In the genomic region with DNA sequence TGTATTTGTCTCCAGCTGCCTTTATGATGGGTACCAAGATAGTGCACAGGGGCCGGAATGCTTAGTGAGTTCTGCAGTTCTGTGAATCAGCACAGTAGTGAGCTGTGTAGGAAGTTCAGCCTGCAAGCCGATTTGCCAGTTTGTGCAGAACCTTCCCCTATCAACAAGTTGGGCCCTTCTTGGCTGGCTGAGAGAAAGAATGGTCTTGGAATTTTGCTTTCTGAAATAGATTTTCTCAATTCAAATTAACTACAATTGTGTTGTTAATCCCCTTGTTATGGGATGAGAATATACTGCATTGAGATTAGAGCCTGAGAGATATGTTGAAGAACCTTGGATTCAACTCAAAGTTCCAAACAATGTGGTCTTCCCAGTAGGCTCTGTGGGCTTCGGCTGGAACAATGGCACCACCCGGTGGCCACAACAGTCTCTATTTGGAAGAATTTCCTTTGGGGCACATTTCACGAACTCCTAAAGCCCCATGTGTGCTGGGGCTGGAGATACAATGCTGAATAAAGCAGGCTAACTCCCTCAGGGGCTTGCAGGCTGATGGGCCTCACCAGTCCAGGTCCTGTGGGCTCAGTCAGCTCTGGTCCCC, we compare ENCODE assay signal across 9 cellular contexts. TPM values are rescaled to one million over a fixed set of nuclear protein-coding genes. Genes with fewer than 3 reads are reported as not detected.
DNase-seq lines count a peak whose midpoint lies in the region; ATAC-seq and TF ChIP-seq lines count a peak whose summit lies in the region.
"Had no signal": no experiment of that assay in that cellular context is flagged by ENCODE, and none has a peak within 500 bp of the region (broad histone marks: within the 10 kb centered on the region; RNA-seq: fewer than 3 reads in every experiment).

No MANE protein-coding gene starts in this region.

- no peaks in the 10 kb centered on the region for H4K20me1 ChIP-seq in smooth muscle cell (ENCODE audit: low read depth)

- no peaks in the 10 kb centered on the region for H3K36me3 Mint-ChIP-seq in activated naive CD8-positive, alpha-beta T cell treated with anti-CD3 and anti-CD28 coated beads, Interleukin-2, amount 50 U/mL, for 24 hours (ENCODE audit: low read depth)
- H3K36me3 Mint-ChIP-seq: activated naive CD4-positive, alpha-beta T cell treated with anti-CD3 and anti-CD28 coated beads, Interleukin-2, amount 50 U/mL, for 24 hours had no signal

- no peak overlapping the region for H3K9ac ChIP-seq in smooth muscle cell (ENCODE audit: low read depth)

- H3K36me3 ChIP-seq in smooth muscle cell (ENCODE audit: low read depth) (no peaks in the 10 kb centered on the region), Peyer's patch (no peaks in the 10 kb centered on the region)

- no peaks in the 10 kb centered on the region for H3K4me1 ChIP-seq in right cardiac atrium (ENCODE audit: control insufficient read depth, insufficient read depth, low read length)
- H3K4me1 ChIP-seq in smooth muscle cell (ENCODE audit: low read depth): no peaks in the 10 kb centered on the region
- no peaks in the 10 kb centered on the region for H3K4me1 ChIP-seq in Peyer's patch

- no peak overlapping the region for H3K4me2 ChIP-seq in smooth muscle cell

- DNase-seq in 8988T (peak; percentile 23), NCI-H1105 treated with DMSO at 0.1 percent for 48 hours (lab: John Stamatoyannopoulos, UW) (peak; percentile 79), right cardiac atrium (peak; percentile 59 to 86 (median 73)), smooth muscle cell (lab: John Stamatoyannopoulos, UW; ENCODE audit: unreplicated experiment) (no peak), Peyer's patch (no peak)
- peak; percentile 9 for DNase-seq in activated naive CD8-positive, alpha-beta T cell treated with anti-CD3 and anti-CD28 coated beads, Interleukin-2, amount 50 U/mL, for 24 hours

- no peak overlapping the region for H3K27ac Mint-ChIP-seq in activated naive CD8-positive, alpha-beta T cell treated with anti-CD3 and anti-CD28 coated beads, Interleukin-2, amount 50 U/mL, for 24 hours
- H3K27ac Mint-ChIP-seq: activated naive CD4-positive, alpha-beta T cell treated with anti-CD3 and anti-CD28 coated beads, Interleukin-2, amount 50 U/mL, for 24 hours had no signal

- no peak overlapping the region for H3K4me3 ChIP-seq in right cardiac atrium (ENCODE audit: low read length)
- H3K4me3 ChIP-seq in smooth muscle cell: no peak overlapping the region
- H3K4me3 ChIP-seq in Peyer's patch: no peak overlapping the region

- no peaks in the 10 kb centered on the region for H3K9me3 Mint-ChIP-seq in activated naive CD8-positive, alpha-beta T cell treated with anti-CD3 and anti-CD28 coated beads, Interleukin-2, amount 50 U/mL, for 24 hours

- peaks cover 8% of the 10 kb centered on the region for H3K27me3 Mint-ChIP-seq in activated naive CD8-positive, alpha-beta T cell treated with anti-CD3 and anti-CD28 coated beads, Interleukin-2, amount 50 U/mL, for 24 hours

- peak; percentile 20 for ATAC-seq in activated naive CD8-positive, alpha-beta T cell treated with anti-CD3 and anti-CD28 coated beads, Interleukin-2, amount 50 U/mL, for 24 hours
- peak; percentile 56 to 82 for ATAC-seq in right cardiac atrium
- ATAC-seq in GM18870 (IDR thresholded peaks at IDR 0.05; ENCODE audit: unreplicated experiment): no peak

- no peaks in the 10 kb centered on the region for H3K9me3 ChIP-seq in right cardiac atrium (ENCODE audit: control insufficient read depth, low read length)
- no peaks in the 10 kb centered on the region for H3K9me3 ChIP-seq in smooth muscle cell (replicated peaks; ENCODE audit: low read depth)
- H3K9me3 ChIP-seq in Peyer's patch: no peaks in the 10 kb centered on the region

- H3K4me3 Mint-ChIP-seq in activated naive CD8-positive, alpha-beta T cell treated with anti-CD3 and anti-CD28 coated beads, Interleukin-2, amount 50 U/mL, for 24 hours: no peak overlapping the region
- H3K4me3 Mint-ChIP-seq: activated naive CD4-positive, alpha-beta T cell treated with anti-CD3 and anti-CD28 coated beads, Interleukin-2, amount 50 U/mL, for 24 hours had no signal

- peak; percentile 62 for TF ChIP-seq CTCF in GM12872 (IDR thresholded peaks at IDR 0.05; ENCODE audit: insufficient read depth, low read depth, low read length)
- peak; percentile 77 for TF ChIP-seq CTCF in smooth muscle cell (IDR thresholded peaks at IDR 0.05; ENCODE audit: borderline replicate concordance, insufficient read depth, poor library complexity, severe bottlenecking)
- TF ChIP-seq CTCF in Peyer's patch (IDR thresholded peaks at IDR 0.05): peak in 3 of 6 experiments; percentile 16 to 42 (median 35)

- 30% methylated on average over 5 of the region's 5 CpGs for WGBS in right cardiac atrium
- WGBS in smooth muscle cell (ENCODE audit: low lambda C conversion rate): 40% methylated on average over 5 of the region's 5 CpGs

- H3K27me3 ChIP-seq in right cardiac atrium (ENCODE audit: control insufficient read depth, insufficient read depth) (no peaks in the 10 kb centered on the region), smooth muscle cell (ENCODE audit: low read depth) (no peaks in the 10 kb centered on the region), Peyer's patch (no peaks in the 10 kb centered on the region)

- no peaks in the 10 kb centered on the region for H3F3A ChIP-seq in smooth muscle cell (ENCODE audit: low read depth)

- TF ChIP-seq POLR2A in Peyer's patch (IDR thresholded peaks at IDR 0.05): no peak

- H3K27ac ChIP-seq in right cardiac atrium (ENCODE audit: low read length) (no peak overlapping the region), smooth muscle cell (ENCODE audit: low read depth) (no peak overlapping the region), Peyer's patch (no peak overlapping the region)

- H2AFZ ChIP-seq in smooth muscle cell (ENCODE audit: low read depth): no peak overlapping the region

- intact Hi-C loops in right cardiac atrium (cut with DNase I): loop anchor here in 2 of 4 donors (2.0 to 10.0 kb wide), 3 partner anchors 184 to 802 kb away; partner anchors contain the start of gene CLSTN2 (in 1 of the 2)

- H3K4me1 Mint-ChIP-seq in activated naive CD8-positive, alpha-beta T cell treated with anti-CD3 and anti-CD28 coated beads, Interleukin-2, amount 50 U/mL, for 24 hours: no peaks in the 10 kb centered on the region
- H3K4me1 Mint-ChIP-seq: activated naive CD4-positive, alpha-beta T cell treated with anti-CD3 and anti-CD28 coated beads, Interleukin-2, amount 50 U/mL, for 24 hours had no signal

- no peaks in the 10 kb centered on the region for H3K79me2 ChIP-seq in smooth muscle cell (ENCODE audit: low read depth)

RNA-seq across cellular contexts. Expression of gene TRIM42, which starts 59.1 kb away (rescaled TPM):
- total RNA-seq in right cardiac atrium: not detected
- not detected for polyA plus RNA-seq in right cardiac atrium
- not detected in 2 replicates for total RNA-seq in smooth muscle cell
- not detected in 2 replicates for polyA plus RNA-seq in smooth muscle cell
- total RNA-seq in Peyer's patch: not detected

Comparison
In these comparisons a context has a peak if more than half of its experiments do, and no peak if none do; other contexts are left out.
1. DNase-seq: peak in 8988T (single experiment), NCI-H1105 treated with DMSO at 0.1 percent for 48 hours (single experiment), activated naive CD8-positive, alpha-beta T cell treated with anti-CD3 and anti-CD28 coated beads, Interleukin-2, amount 50 U/mL, for 24 hours (single experiment) and right cardiac atrium (3 of 3); none in smooth muscle cell (single experiment) and Peyer's patch (0 of 3).